In the genomic region with DNA sequence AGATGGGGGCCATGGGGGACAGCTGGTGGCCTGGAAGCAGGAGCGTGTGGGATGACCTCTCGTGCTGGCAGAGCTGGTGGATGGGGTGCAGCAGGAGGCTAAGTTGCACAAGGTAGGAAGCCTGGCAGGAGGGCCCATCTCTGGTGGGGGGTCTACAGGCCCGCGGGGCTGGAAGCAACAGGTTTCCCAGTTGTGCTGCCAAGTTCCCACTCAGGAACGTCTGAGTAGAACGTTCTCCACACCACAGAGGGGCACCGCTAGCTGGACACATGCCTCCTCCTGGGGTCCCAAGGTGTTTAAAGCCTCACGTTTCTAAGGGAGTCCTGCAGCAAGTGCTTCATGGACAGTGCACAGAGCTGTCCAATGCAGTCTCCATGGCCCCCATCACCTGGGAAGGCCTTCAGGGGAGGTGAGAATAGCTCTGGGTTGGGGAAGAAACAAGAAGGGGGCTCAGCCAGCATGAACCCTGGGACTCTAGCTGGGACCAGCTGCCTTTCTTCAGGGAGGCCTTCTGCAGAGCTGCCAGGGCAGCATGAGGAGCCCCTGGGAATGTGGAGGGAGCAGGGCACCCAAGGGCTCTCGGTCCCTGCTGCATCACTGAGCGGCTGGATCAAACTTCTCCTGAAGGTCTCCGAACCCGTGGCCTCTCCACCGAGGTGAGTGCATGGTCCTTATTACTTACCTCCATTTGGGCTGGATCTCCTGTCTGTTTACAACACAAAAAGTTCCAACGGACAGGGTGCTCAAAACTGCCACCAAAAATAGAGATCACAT, we compare ENCODE assay signal across 20 cellular contexts.
DNase-seq lines count a peak whose midpoint lies in the region; ATAC-seq and TF ChIP-seq lines count a peak whose summit lies in the region.
"Had no signal": no experiment of that assay in that cellular context is flagged by ENCODE, and none has a peak within 500 bp of the region (broad histone marks: within the 10 kb centered on the region; RNA-seq: fewer than 3 reads in every experiment).

No MANE protein-coding gene starts in this region.

- H3K4me1 ChIP-seq in HEK293 (ENCODE audit: control insufficient read depth, insufficient read depth, low read length) (no peaks in the 10 kb centered on the region), endodermal cell (ENCODE audit: control insufficient read depth, insufficient read depth, low read length) (no peaks in the 10 kb centered on the region), neuronal stem cell (ENCODE audit: control insufficient read depth in 2 of 2, insufficient read depth in 1 of 2, low read depth in 1 of 2, low read length in 2 of 2) (peaks cover 0 to 8% of the 10 kb centered on the region in 2 donors), suprapubic skin (no peaks in the 10 kb centered on the region)
- H3K4me1 ChIP-seq: A549, Caco-2 had no signal

- 90 to 92% methylated on average over 11 to 14 of the region's 14 CpGs for WGBS in endodermal cell (ENCODE audit: insufficient coverage in 1 of 2, insufficient read length in 1 of 2), 2 experiments
- no CpG with 5 or more reads among the region's 14 CpGs for WGBS in neuronal stem cell (ENCODE audit: extremely low coverage in 2 of 2, insufficient read length in 2 of 2, insufficient replicate concordance in 1 of 2), 2 donors
- 86% methylated on average over 12 of the region's 14 CpGs for whole genome bisulfite sequencing in suprapubic skin

- no peak overlapping the region for H2AK5ac ChIP-seq in neuronal stem cell (ENCODE audit: low read depth, low read length)

- H3K27ac ChIP-seq in HEK293 (ENCODE audit: extremely low read depth, low read depth, low read length) (no peak overlapping the region), endodermal cell (ENCODE audit: low read depth, low read length) (no peak overlapping the region), neuronal stem cell (replicated peaks; ENCODE audit: low read length) (no peak overlapping the region), suprapubic skin (no peak overlapping the region)
- H3K27ac ChIP-seq: A549, PC-9, RWPE1 had no signal

- no peak for TF ChIP-seq EP300 in suprapubic skin (IDR thresholded peaks at IDR 0.05)

- H3K4me1 Mint-ChIP-seq in endodermal cell: no peaks in the 10 kb centered on the region
- H3K4me1 Mint-ChIP-seq: GM23338 had no signal

- H3K4ac ChIP-seq in neuronal stem cell (ENCODE audit: low read length): peak overlapping the region; percentile 69

- ATAC-seq in GM21515 (IDR thresholded peaks at IDR 0.05; ENCODE audit: unreplicated experiment): no peak
- ATAC-seq: A549, GM23338 had no signal

- no peak overlapping the region for H3K27ac Mint-ChIP-seq in endodermal cell
- H3K27ac Mint-ChIP-seq: CD4-positive, alpha-beta T cell; GM23338 had no signal

- no peak overlapping the region for H3K4me3 ChIP-seq in HEK293 (ENCODE audit: low read depth, low read length)
- no peak overlapping the region for H3K4me3 ChIP-seq in endodermal cell (ENCODE audit: low read length)
- H3K4me3 ChIP-seq in neuronal stem cell (ENCODE audit: low read length in 2 of 2): no peak overlapping the region
- no peak overlapping the region for H3K4me3 ChIP-seq in suprapubic skin
- H3K4me3 ChIP-seq: A549, GM23338, PC-9 had no signal

- peak overlapping the region; percentile 39 for H3K14ac ChIP-seq in neuronal stem cell (ENCODE audit: low read length)

- peak overlapping the region; percentile 49 for H2BK12ac ChIP-seq in neuronal stem cell (ENCODE audit: low read length)

- POLR2A ChIA-PET in HEK293 (lab: Yijun Ruan, JAX): no interaction called here

- H3K9me3 Mint-ChIP-seq in endodermal cell: no peaks in the 10 kb centered on the region
- H3K9me3 Mint-ChIP-seq: CD4-positive, alpha-beta T cell; GM23338 had no signal

- H3K9me3 ChIP-seq in HEK293 (ENCODE audit: control insufficient read depth, insufficient read depth, low read depth, low read length) (no peaks in the 10 kb centered on the region), endodermal cell (ENCODE audit: control insufficient read depth, low read length) (no peaks in the 10 kb centered on the region), neuronal stem cell (replicated peaks in 1 of 2; ENCODE audit: control insufficient read depth in 2 of 2, insufficient read depth in 1 of 2, low read depth in 1 of 2, low read length in 2 of 2) (peaks cover 0 to 1% of the 10 kb centered on the region in 2 donors), suprapubic skin (no peaks in the 10 kb centered on the region)
- H3K9me3 ChIP-seq: Caco-2 had no signal

- H3K36me3 ChIP-seq in HEK293 (ENCODE audit: control insufficient read depth in 2 of 2, insufficient read depth in 1 of 2, low read length in 2 of 2) (no peaks in the 10 kb centered on the region), endodermal cell (ENCODE audit: control insufficient read depth, insufficient read depth, low read length) (no peaks in the 10 kb centered on the region), neuronal stem cell (replicated peaks in 1 of 2; ENCODE audit: control insufficient read depth in 2 of 2, insufficient read depth in 2 of 2, low read length in 2 of 2) (no peaks in the 10 kb centered on the region), suprapubic skin (no peaks in the 10 kb centered on the region)

- TF ChIP-seq CTCF in HEK293 (tag by site-specific recombination; IDR thresholded peaks at IDR 0.05) (no peak), endodermal cell (conservative IDR thresholded peaks at IDR 0.05) (no peak), suprapubic skin (IDR thresholded peaks at IDR 0.05) (no peak)

- no peak overlapping the region for H3K4me2 ChIP-seq in neuronal stem cell (ENCODE audit: insufficient read depth, low read length, poor library complexity, severe bottlenecking)
- H3K4me2 ChIP-seq: A549, GM23338, PC-9 had no signal

- peak overlapping the region; percentile 72 for H2BK15ac ChIP-seq in neuronal stem cell (ENCODE audit: low read length)

- H3K4me3 Mint-ChIP-seq in endodermal cell: no peak overlapping the region
- H3K4me3 Mint-ChIP-seq: CD4-positive, alpha-beta T cell; GM23338 had no signal

- H3K23ac ChIP-seq in neuronal stem cell (ENCODE audit: low read depth, low read length, poor library complexity): no peak overlapping the region

- H4K8ac ChIP-seq in neuronal stem cell (ENCODE audit: low read depth, low read length): no peak overlapping the region

- CTCF ChIA-PET in HEK293 (lab: Yijun Ruan, JAX): interaction anchor here (0.7 kb wide), 1 partner anchor 27 kb away, joined by 5 read pairs; no protein-coding TSS in a partner anchor

- peak overlapping the region; percentile 72 for H3K18ac ChIP-seq in neuronal stem cell (ENCODE audit: low read length)

- no peak overlapping the region for H2BK5ac ChIP-seq in neuronal stem cell (ENCODE audit: low read length)

- no peak for TF ChIP-seq POLR2A in suprapubic skin (IDR thresholded peaks at IDR 0.05)

- H3K9ac ChIP-seq in endodermal cell (ENCODE audit: extremely low read depth, low read length, poor library complexity, severe bottlenecking) (no peak overlapping the region), neuronal stem cell (ENCODE audit: low read depth, low read length, poor library complexity) (no peak overlapping the region)

- no peak overlapping the region for H2AFZ ChIP-seq in neuronal stem cell (ENCODE audit: low read length)
- H2AFZ ChIP-seq: GM23338, PC-9 had no signal

- H2BK120ac ChIP-seq in neuronal stem cell (ENCODE audit: low read depth, low read length): no peak overlapping the region

- no peak overlapping the region for H4K91ac ChIP-seq in neuronal stem cell (ENCODE audit: low read depth, low read length, poor library complexity)

- H3K27me3 ChIP-seq in endodermal cell (ENCODE audit: control insufficient read depth, insufficient read depth, low read length, poor library complexity, severe bottlenecking): no peaks in the 10 kb centered on the region
- H3K27me3 ChIP-seq in neuronal stem cell (ENCODE audit: control insufficient read depth in 3 of 3, insufficient read depth in 3 of 3, low read depth in 1 of 3, low read length in 3 of 3): peaks cover 0 to 31% (median 3%) of the 10 kb centered on the region in 3 experiments
- H3K27me3 ChIP-seq in suprapubic skin: peaks cover 5% of the 10 kb centered on the region

- H3K36me3 Mint-ChIP-seq in endodermal cell (ENCODE audit: low read depth): no peaks in the 10 kb centered on the region

- H3K27me3 Mint-ChIP-seq in endodermal cell (ENCODE audit: insufficient read depth): peaks cover 7% of the 10 kb centered on the region

- no peaks in the 10 kb centered on the region for H3K79me1 ChIP-seq in neuronal stem cell (ENCODE audit: low read depth, low read length)

- DNase-seq in endodermal cell: peak; percentile 18
- no peak for DNase-seq in neuronal stem cell (ENCODE audit: low spot score)
- peak; percentile 51 to 71 for DNase-seq in suprapubic skin (ENCODE audit: low spot score in 2 of 2)
- DNase-seq in NAMALWA (ENCODE audit: low spot score): no peak
- DNase-seq in NCI-H748 (lab: John Stamatoyannopoulos, UW; ENCODE audit: unreplicated experiment): no peak
- DNase-seq: Caco-2, GDM1, HCEC 1CT, NCI-H1105 treated with DMSO at 0.1 percent for 48 hours, NCI-H1694, NCI-H2081 treated with DMSO at 0.1 percent for 48 hours, NCI-H510A, NCI-H774, PC-9 had no signal

TF ChIP-seq in HEK293, 187 proteins besides CTCF, POLR2A, EP300 and RAD21:
- TF ChIP-seq ZSCAN30 (tag by site-specific recombination; IDR thresholded peaks at IDR 0.05): no peak
- TF ChIP-seq SP3 (tag by site-specific recombination; IDR thresholded peaks at IDR 0.05): no peak
- peak; percentile 43; the same call in 1 of the 2 replicates for TF ChIP-seq SCRT2 (tag by site-specific recombination; IDR thresholded peaks at IDR 0.05)
- no peak for TF ChIP-seq ZNF510 (tag by site-specific recombination; IDR thresholded peaks at IDR 0.05; ENCODE audit: insufficient replicate concordance)
- TF ChIP-seq RBAK (tag by site-specific recombination; IDR thresholded peaks at IDR 0.05): no peak
TF ChIP-seq in HEK293: peak in this region for 1.

Comparison
In these comparisons a context has a peak if more than half of its experiments do, and no peak if none do; other contexts are left out.
1. DNase-seq: peak in endodermal cell (single experiment) and suprapubic skin (2 of 2); none in neuronal stem cell (single experiment), NAMALWA (single experiment) and NCI-H748 (single experiment).